22 cellular contexts compared by ENCODE assay signal in the genomic region with DNA sequence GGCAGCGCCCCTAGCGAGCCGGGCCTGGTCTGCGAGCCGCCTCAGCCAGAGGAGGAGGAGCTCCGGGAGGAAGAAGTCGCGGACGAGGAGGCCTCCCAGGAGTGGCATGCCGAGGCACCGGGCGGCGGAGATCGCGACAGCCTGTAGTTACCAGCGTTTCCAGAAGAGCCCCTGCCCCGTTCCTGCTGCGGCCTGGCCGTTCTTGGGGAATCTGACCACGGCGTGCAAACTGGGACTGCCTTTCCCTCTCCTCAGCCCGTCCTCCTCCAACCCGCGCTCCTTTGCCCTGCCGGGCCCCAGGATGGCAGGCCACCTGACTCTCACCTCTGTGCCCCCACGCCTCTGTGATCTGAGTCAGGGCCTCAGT. TPM values are rescaled to one million over a fixed set of nuclear protein-coding genes. Genes with fewer than 3 reads are reported as not detected.
"Had no signal": no experiment of that assay in that cellular context is flagged by ENCODE, and none has a peak within 500 bp of the region (broad histone marks: within the 10 kb centered on the region; RNA-seq: fewer than 3 reads in every experiment).

No MANE protein-coding gene starts in this region.

- H3K36me3 ChIP-seq: breast epithelium had no signal

- H3K27me3 ChIP-seq: breast epithelium had no signal

- DNase-seq: activated CD4-positive, alpha-beta T cell treated with anti-CD3 and anti-CD28 coated beads for 36 hours; activated CD4-positive, alpha-beta T cell treated with anti-CD3 and anti-CD28 coated beads, Interleukin-2, amount 50 U/mL, for 1 hour; activated CD8-positive, alpha-beta memory T cell treated with anti-CD3 and anti-CD28 coated beads, Interleukin-2, amount 50 U/mL, for 48 hours; activated CD8-positive, alpha-beta T cell treated with anti-CD3 and anti-CD28 coated beads for 36 hours; activated naive CD4-positive, alpha-beta T cell; activated T-cell treated with anti-CD3 and anti-CD28 coated beads, Interleukin-2, amount 50 U/mL, for 1 hour; caudate nucleus; Kasumi-1; KBM-7; NCI-H1105 treated with DMSO at 0.1 percent for 48 hours; NCI-H1436 treated with DMSO at 0.1 percent for 48 hours; NCI-H187; NCI-H2081; NCI-H446; NCI-H524; PC-3; SHP77 treated with DMSO at 0.1 percent for 48 hours; T-helper 2 cell had no signal

- H3K27ac ChIP-seq: breast epithelium, VCaP had no signal

- ATAC-seq: activated CD4-positive, alpha-beta T cell treated with anti-CD3 and anti-CD28 coated beads for 36 hours; activated CD8-positive, alpha-beta T cell treated with anti-CD3 and anti-CD28 coated beads for 36 hours; PC-3 had no signal

- H3K4me1 ChIP-seq: breast epithelium had no signal

- H3K4me3 ChIP-seq: breast epithelium had no signal

RNA-seq across cellular contexts. Expression of a gene that starts 0.8 kb away (rescaled TPM):
- total RNA-seq: activated CD4-positive, alpha-beta T cell treated with anti-CD3 and anti-CD28 coated beads for 36 hours; activated CD8-positive, alpha-beta T cell treated with anti-CD3 and anti-CD28 coated beads for 36 hours; aorta; breast epithelium; PC-3; SK-MEL-5 had no signal
- polyA plus RNA-seq: aorta had no signal
